8 cellular contexts compared by ENCODE assay signal in the genomic region with DNA sequence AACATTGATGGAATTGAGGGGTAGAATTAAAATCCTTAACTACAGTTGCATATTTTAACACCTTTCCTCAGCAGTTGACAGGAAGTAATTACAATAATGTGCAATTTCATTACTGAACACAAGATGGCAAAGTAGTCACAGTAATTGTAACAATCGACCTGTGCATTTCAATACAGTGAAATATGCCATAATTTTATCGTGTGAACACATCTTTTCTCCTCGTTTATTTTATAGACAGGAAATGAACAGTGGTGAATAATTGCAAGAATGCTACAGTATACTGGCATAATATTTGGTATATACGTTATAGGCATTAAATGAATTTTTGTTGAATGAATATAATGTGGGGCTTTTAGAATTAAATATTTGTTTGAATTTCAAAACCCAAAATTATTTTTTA. TPM values are rescaled to one million over a fixed set of nuclear protein-coding genes. Genes with fewer than 3 reads are reported as not detected.
DNase-seq lines count a peak whose midpoint lies in the region; ATAC-seq, FAIRE-seq and TF ChIP-seq lines count a peak whose summit lies in the region.

No MANE protein-coding gene starts in this region.

- no peaks in the 10 kb centered on the region for H3K9me1 ChIP-seq in endothelial cell of umbilical vein (replicated peaks; ENCODE audit: control insufficient read depth, extremely low read depth, insufficient read depth, low read length)

- ATAC-seq in heart left ventricle, result peak in 2 of 4 donors; percentile 46 to 50
- no peak for ATAC-seq in Right ventricle myocardium inferior

- H3K79me2 ChIP-seq in Karpas-422 (ENCODE audit: low read length) (peaks cover 96% of the 10 kb centered on the region), endothelial cell of umbilical vein (ENCODE audit: control insufficient read depth, insufficient read depth, low read length) (no peaks in the 10 kb centered on the region), neural cell (replicated peaks; ENCODE audit: insufficient read depth, low read length) (no peaks in the 10 kb centered on the region)

- no peak for TF ChIP-seq POLR2A in heart left ventricle (IDR thresholded peaks at IDR 0.05)
- no peak for TF ChIP-seq POLR2A in endothelial cell of umbilical vein (IDR thresholded peaks at IDR 0.05; ENCODE audit: low read depth, low read length)

- H3K4me3 Mint-ChIP-seq in activated CD4-positive, alpha-beta T cell treated with anti-CD3 and anti-CD28 coated beads, Interleukin-2, amount 10 ng/mL, durations not matched to agents 7 days and 5 days, result no peak overlapping the region

- no peak for DNase-seq in heart left ventricle
- no peak for DNase-seq in Right ventricle myocardium inferior (ENCODE audit: missing footprints)
- peak; percentile 24 for DNase-seq in H7
- DNase-seq in Karpas-422, result peak; percentile 84
- DNase-seq in RCC 7860 (ENCODE audit: low spot score), result peak; percentile 26
- DNase-seq in endothelial cell of umbilical vein (ENCODE audit: low read depth, low spot score), result peak; percentile 84
- DNase-seq in activated CD4-positive, alpha-beta T cell treated with anti-CD3 and anti-CD28 coated beads, Interleukin-2, amount 10 ng/mL, durations not matched to agents 7 days and 5 days, result no peak

- no peaks in the 10 kb centered on the region for H3K36me3 Mint-ChIP-seq in activated CD4-positive, alpha-beta T cell treated with anti-CD3 and anti-CD28 coated beads, Interleukin-2, amount 10 ng/mL, durations not matched to agents 7 days and 5 days (ENCODE audit: low read depth)

- CTCF ChIA-PET in endothelial cell of umbilical vein (lab: Charles Lee), result interaction anchor here (0.7 to 2.7 kb wide), 6 partner anchors 269 to 344 kb away, joined by 3 to 18 read pairs (median 10); partner anchors contain the start of gene CEP162
- CTCF ChIA-PET in activated CD4-positive, alpha-beta T cell treated with anti-CD3 and anti-CD28 coated beads, Interleukin-2, amount 10 ng/mL, durations not matched to agents 7 days and 5 days (lab: Charles Lee), result interaction anchor here (1.1 kb wide), 1 partner anchor 10 kb away, joined by 3 read pairs; no protein-coding TSS in a partner anchor

- H3K9me3 ChIP-seq in heart left ventricle (peaks cover 0 to 7% (median 0%) of the 10 kb centered on the region in 12 donors), Karpas-422 (ENCODE audit: low read length) (no peaks in the 10 kb centered on the region), endothelial cell of umbilical vein (replicated peaks; ENCODE audit: control insufficient read depth, insufficient read depth, low read length) (no peaks in the 10 kb centered on the region), neural cell (ENCODE audit: low read length) (no peaks in the 10 kb centered on the region)

- intact Hi-C loops in heart left ventricle (cut with DNase I) (loop anchor here in 5 of 10 donors (2.0 to 5.0 kb wide), 3 partner anchors 338 to 343 kb away; partner anchors contain the start of gene CEP162 (in 4 of the 5)), Right ventricle myocardium inferior (cut with DNase I) (loop anchor here (1.0 to 5.0 kb wide), 2 partner anchors 337 to 1438 kb away; no protein-coding TSS in a partner anchor), endothelial cell of umbilical vein (cut with micrococcal nuclease) (loop anchor here (1.0 to 10.0 kb wide), 10 partner anchors 142 to 1440 kb away; partner anchors contain the start of gene CEP162)

- H3K4me3 ChIP-seq in heart left ventricle (no peak overlapping the region), H7 (ENCODE audit: insufficient read depth, low read depth, low read length) (no peak overlapping the region), Karpas-422 (ENCODE audit: low read length) (no peak overlapping the region), endothelial cell of umbilical vein (replicated peaks in 1 of 3; ENCODE audit: insufficient read depth in 1 of 3, low read depth in 1 of 3, low read length in 3 of 3) (no peak overlapping the region), neural cell (ENCODE audit: low read length) (no peak overlapping the region)

- H3K27ac Mint-ChIP-seq in activated CD4-positive, alpha-beta T cell treated with anti-CD3 and anti-CD28 coated beads, Interleukin-2, amount 10 ng/mL, durations not matched to agents 7 days and 5 days, result no peak overlapping the region

- dilution Hi-C loops in endothelial cell of umbilical vein (cut with MboI; ENCODE audit: extremely low pct_ligation_motif_present, low sequenced_read_pairs), result no loop called here

- BruUV-seq in endothelial cell of umbilical vein (replicated peaks; lab: Mats Ljungman, UMichigan), result no TSS peak

- FAIRE-seq in RCC 7860 (lab: Jason Lieb, UNC), result peak; percentile 76
- FAIRE-seq in endothelial cell of umbilical vein (lab: Jason Lieb, UNC), result peak; percentile 87

- H3K4me1 ChIP-seq in heart left ventricle (peaks cover 0 to 5% (median 0%) of the 10 kb centered on the region in 12 donors), Karpas-422 (ENCODE audit: low read length) (peaks cover 2% of the 10 kb centered on the region; the same call in 1 of the 2 replicates), endothelial cell of umbilical vein (ENCODE audit: control insufficient read depth, extremely low read depth, insufficient read depth, low read length) (peaks cover 9% of the 10 kb centered on the region)

- H4K20me1 ChIP-seq in Karpas-422 (ENCODE audit: insufficient read depth, low read depth, low read length) (no peaks in the 10 kb centered on the region), endothelial cell of umbilical vein (replicated peaks; ENCODE audit: control insufficient read depth, extremely low read depth, insufficient read depth, low read length) (no peaks in the 10 kb centered on the region), neural cell (ENCODE audit: insufficient read depth) (no peaks in the 10 kb centered on the region)

- H3K27ac ChIP-seq in heart left ventricle, result no peak overlapping the region
- H3K27ac ChIP-seq in Karpas-422 (ENCODE audit: low read length), result no peak overlapping the region
- no peak overlapping the region for H3K27ac ChIP-seq in endothelial cell of umbilical vein (ENCODE audit: insufficient read depth, low read depth, low read length)
- H3K27ac ChIP-seq in neural cell (ENCODE audit: low read length), result no peak overlapping the region

- no peak overlapping the region for H2AFZ ChIP-seq in Karpas-422 (ENCODE audit: low read length)
- no peak overlapping the region for H2AFZ ChIP-seq in endothelial cell of umbilical vein (ENCODE audit: low read depth, low read length)
- H2AFZ ChIP-seq in neural cell (ENCODE audit: low read depth, low read length), result no peak overlapping the region

- H3K27me3 Mint-ChIP-seq in activated CD4-positive, alpha-beta T cell treated with anti-CD3 and anti-CD28 coated beads, Interleukin-2, amount 10 ng/mL, durations not matched to agents 7 days and 5 days, result no peaks in the 10 kb centered on the region

- 9 to 10% (median 10%) methylated on average over 4 of the region's 4 CpGs for WGBS in heart left ventricle, 4 donors

- POLR2A ChIA-PET in endothelial cell of umbilical vein (lab: Charles Lee), result no interaction called here
- POLR2A ChIA-PET in activated CD4-positive, alpha-beta T cell treated with anti-CD3 and anti-CD28 coated beads, Interleukin-2, amount 10 ng/mL, durations not matched to agents 7 days and 5 days (lab: Charles Lee), result no interaction called here

- H3F3A ChIP-seq in neural cell (ENCODE audit: insufficient read depth, low read length, poor library complexity, severe bottlenecking), result no peaks in the 10 kb centered on the region

- peaks cover 2% of the 10 kb centered on the region for H3K4me1 Mint-ChIP-seq in activated CD4-positive, alpha-beta T cell treated with anti-CD3 and anti-CD28 coated beads, Interleukin-2, amount 10 ng/mL, durations not matched to agents 7 days and 5 days

- H3K9ac ChIP-seq in Karpas-422 (ENCODE audit: low read length) (no peak overlapping the region), endothelial cell of umbilical vein (replicated peaks; ENCODE audit: extremely low read depth, insufficient read depth, low read length) (no peak overlapping the region), neural cell (ENCODE audit: low read length) (no peak overlapping the region)

- no peaks in the 10 kb centered on the region for H3K9me2 ChIP-seq in Karpas-422 (replicated peaks; ENCODE audit: insufficient read depth, low read length)
- H3K9me2 ChIP-seq in neural cell (ENCODE audit: insufficient read depth, low read length), result no peaks in the 10 kb centered on the region

- H3K9me3 Mint-ChIP-seq in activated CD4-positive, alpha-beta T cell treated with anti-CD3 and anti-CD28 coated beads, Interleukin-2, amount 10 ng/mL, durations not matched to agents 7 days and 5 days, result no peaks in the 10 kb centered on the region

- TF ChIP-seq CTCF in heart left ventricle (IDR thresholded peaks at IDR 0.05) (peak; percentile 50 to 82 (median 67)), endothelial cell of umbilical vein (IDR thresholded peaks at IDR 0.05; ENCODE audit: extremely low read depth in 1 of 2, insufficient read depth in 1 of 2, low read depth in 1 of 2, low read length in 2 of 2) (peak; percentile 41 to 59), neural cell (IDR thresholded peaks at IDR 0.05; ENCODE audit: poor library complexity, severe bottlenecking) (peak; percentile 89)

- H3K36me3 ChIP-seq in heart left ventricle (no peaks in the 10 kb centered on the region), H7 (replicated peaks; ENCODE audit: control insufficient read depth, insufficient read depth, low read length) (no peaks in the 10 kb centered on the region), Karpas-422 (ENCODE audit: insufficient read depth, low read length) (peaks cover 7% of the 10 kb centered on the region; the same call in 1 of the 2 replicates), endothelial cell of umbilical vein (ENCODE audit: control insufficient read depth in 2 of 2, extremely low read depth in 1 of 2, insufficient read depth in 2 of 2, low read length in 2 of 2) (no peaks in the 10 kb centered on the region), neural cell (ENCODE audit: insufficient read depth, low read length) (no peaks in the 10 kb centered on the region)

- H3K4me2 ChIP-seq in Karpas-422 (ENCODE audit: low read depth, low read length, poor library complexity, severe bottlenecking), result peak overlapping the region; percentile 35
- peak overlapping the region; percentile 55 for H3K4me2 ChIP-seq in endothelial cell of umbilical vein (ENCODE audit: insufficient read depth, low read length)
- no peak overlapping the region for H3K4me2 ChIP-seq in neural cell (ENCODE audit: low read length)

- TF ChIP-seq RAD21 in neural cell (conservative IDR thresholded peaks at IDR 0.05), result peak; percentile 94

- TF ChIP-seq EP300 in neural cell (conservative IDR thresholded peaks at IDR 0.05; ENCODE audit: poor library complexity, severe bottlenecking), result no peak

- H3K27me3 ChIP-seq in heart left ventricle (no peaks in the 10 kb centered on the region), H7 (ENCODE audit: control insufficient read depth, insufficient read depth, low read length) (no peaks in the 10 kb centered on the region), Karpas-422 (ENCODE audit: low read length) (no peaks in the 10 kb centered on the region), endothelial cell of umbilical vein (ENCODE audit: control insufficient read depth in 2 of 2, insufficient read depth in 2 of 2, low read length in 2 of 2) (no peaks in the 10 kb centered on the region), neural cell (ENCODE audit: insufficient read depth, low read depth, low read length) (no peaks in the 10 kb centered on the region)

RNA-seq across cellular contexts. Expression of gene CYB5R4, which starts 25.0 kb away (rescaled TPM):
- total RNA-seq in heart left ventricle (10 to 100 TPM in 7 of 9 donors, 1 to 10 TPM in 2; 4.6 to 29.0 (median 15.6) TPM), Right ventricle myocardium inferior (15.9 TPM), endothelial cell of umbilical vein (13.4 TPM in 2 replicates)
- polyA plus RNA-seq in heart left ventricle (10 to 100 TPM in 1 of 2 donors, 1 to 10 TPM in 1; 1.3 to 16.3 TPM), endothelial cell of umbilical vein (2.0 and 3.1 TPM in 2 replicates), neural cell (13.5 and 18.0 TPM in 2 replicates)
- 12.2 and 12.7 TPM in 2 replicates for total RNA-seq in H7 (2014; rRNA removed; shearing (Covaris generic))
- total RNA-seq in Karpas-422 (2014; rRNA removed; shearing (Covaris generic); ENCODE audit: low replicate concordance), result 15.1 and 37.0 TPM in 2 replicates
- 3.0 and 4.3 TPM in 2 replicates for polyA plus RNA-seq in endothelial cell of umbilical vein (2011; cell fraction: cytosol; rRNA removed)
- 3.1 and 4.2 TPM in 2 replicates for polyA plus RNA-seq in endothelial cell of umbilical vein (2011; cell fraction: nucleus; rRNA removed)
- 13.1 and 14.7 TPM in 2 replicates for polyA plus RNA-seq in endothelial cell of umbilical vein (2012)
- polyA minus RNA-seq in endothelial cell of umbilical vein (2.9 and 3.4 TPM in 2 replicates), neural cell (13.3 and 14.1 TPM in 2 replicates)
- polyA minus RNA-seq in endothelial cell of umbilical vein (2011; cell fraction: cytosol; rRNA and poly(A)+ RNA removed), result 2.4 TPM
- polyA minus RNA-seq in endothelial cell of umbilical vein (2011; cell fraction: nucleus; rRNA and poly(A)+ RNA removed), result 13.7 and 15.1 TPM in 2 replicates
- total RNA-seq in activated CD4-positive, alpha-beta T cell treated with anti-CD3 and anti-CD28 coated beads, Interleukin-2, amount 10 ng/mL, durations not matched to agents 7 days and 5 days, result 10 to 100 TPM; 26.8 to 27.3 TPM

RNA-seq across cellular contexts. Expression of gene RIPPLY2, which starts 31.4 kb away (rescaled TPM):
- total RNA-seq in heart left ventricle (not detected), Right ventricle myocardium inferior (not detected), endothelial cell of umbilical vein (0.53 TPM in 1 of 2 replicates, not detected in the other)
- polyA plus RNA-seq in heart left ventricle (not detected), endothelial cell of umbilical vein (0.25 TPM in 1 of 2 replicates, not detected in the other), neural cell (3.5 and 5.0 TPM in 2 replicates)
- total RNA-seq in H7 (2014; rRNA removed; shearing (Covaris generic)), result 0.33 and 0.90 TPM in 2 replicates
- not detected in 2 replicates for total RNA-seq in Karpas-422 (2014; rRNA removed; shearing (Covaris generic); ENCODE audit: low replicate concordance)
- polyA plus RNA-seq in endothelial cell of umbilical vein (2011; cell fraction: cytosol; rRNA removed), result 0.25 TPM in 1 of 2 replicates, not detected in the other
- polyA plus RNA-seq in endothelial cell of umbilical vein (2011; cell fraction: nucleus; rRNA removed), result 0.18 TPM in 1 of 2 replicates, not detected in the other
- polyA plus RNA-seq in endothelial cell of umbilical vein (2012), result not detected in 2 replicates
- polyA minus RNA-seq in endothelial cell of umbilical vein (not detected in 2 replicates), neural cell (0.73 and 2.4 TPM in 2 replicates)
- not detected for polyA minus RNA-seq in endothelial cell of umbilical vein (2011; cell fraction: cytosol; rRNA and poly(A)+ RNA removed)
- not detected in 2 replicates for polyA minus RNA-seq in endothelial cell of umbilical vein (2011; cell fraction: nucleus; rRNA and poly(A)+ RNA removed)
- not detected for total RNA-seq in activated CD4-positive, alpha-beta T cell treated with anti-CD3 and anti-CD28 coated beads, Interleukin-2, amount 10 ng/mL, durations not matched to agents 7 days and 5 days

Comparison
In these comparisons a context has a peak if more than half of its experiments do, and no peak if none do; other contexts are left out.
1. DNase-seq: peak in H7 (single experiment), Karpas-422 (single experiment), RCC 7860 (single experiment) and endothelial cell of umbilical vein (single experiment); none in heart left ventricle (0 of 5), Right ventricle myocardium inferior (single experiment) and activated CD4-positive, alpha-beta T cell treated with anti-CD3 and anti-CD28 coated beads, Interleukin-2, amount 10 ng/mL, durations not matched to agents 7 days and 5 days (single experiment).
2. Peak in every context shown above with its lines, with median percentiles within 50 percentile points of each other: CTCF ChIP-seq.